Comparison of ENCODE assay signal across 13 cellular contexts in the genomic region with DNA sequence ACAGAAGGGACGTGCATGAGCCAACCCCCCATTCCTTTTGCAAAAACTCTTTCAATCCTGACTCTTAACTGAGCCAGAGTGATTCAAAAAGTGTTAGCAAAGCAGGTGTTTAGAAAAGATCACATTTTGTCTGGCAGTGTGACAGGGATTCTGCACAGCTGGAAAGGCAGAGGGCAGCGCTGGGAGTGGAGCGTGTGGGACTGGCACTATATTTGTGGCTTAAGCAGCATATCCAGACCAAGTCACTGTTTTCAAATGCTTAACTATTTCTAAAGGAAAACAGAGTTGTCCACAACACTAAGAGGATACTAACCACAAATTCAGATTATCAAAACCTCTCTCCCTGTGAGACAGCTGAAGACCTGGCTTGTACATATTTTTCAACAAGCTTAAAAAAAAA. TPM values are rescaled to one million over a fixed set of nuclear protein-coding genes. Genes with fewer than 3 reads are reported as not detected.
DNase-seq lines count a peak whose midpoint lies in the region; TF ChIP-seq lines count a peak whose summit lies in the region.
"Had no signal": no experiment of that assay in that cellular context is flagged by ENCODE, and none has a peak within 500 bp of the region (broad histone marks: within the 10 kb centered on the region; RNA-seq: fewer than 3 reads in every experiment).

No MANE protein-coding gene starts in this region.

- H3K4ac ChIP-seq in H9 (ENCODE audit: low read depth, low read length), result no peak overlapping the region

- no CpG with 5 or more reads among the region's 3 CpGs for WGBS in H9 (ENCODE audit: extremely low coverage, insufficient read length, low lambda C conversion rate)

- H2AK5ac ChIP-seq in H9 (ENCODE audit: insufficient read length, low read length), result no peak overlapping the region

- no peaks in the 10 kb centered on the region for H3K9me3 ChIP-seq in H9 (ENCODE audit: control insufficient read depth, low read depth, low read length)
- H3K9me3 ChIP-seq: A549, Caco-2 had no signal

- H2BK20ac ChIP-seq in H9 (ENCODE audit: low read depth, low read length, poor library complexity, severe bottlenecking), result no peak overlapping the region

- H3K14ac ChIP-seq in H9 (ENCODE audit: insufficient read depth, low read length), result no peak overlapping the region

- no peaks in the 10 kb centered on the region for H3K79me1 ChIP-seq in H9 (ENCODE audit: insufficient read depth, low read depth, low read length, poor library complexity, severe bottlenecking)

- no peak overlapping the region for H3K4me2 ChIP-seq in H9 (ENCODE audit: insufficient read depth, insufficient read length, low read length)
- H3K4me2 ChIP-seq: A549 had no signal

- H3K4me1 Mint-ChIP-seq in H9, result peaks cover 2 to 10% of the 10 kb centered on the region in 2 experiments; a peak in 2 of 4 replicates
- peaks cover 19% of the 10 kb centered on the region for H3K4me1 Mint-ChIP-seq in nephron progenitor cell
- H3K4me1 Mint-ChIP-seq: CD14-positive monocyte had no signal

- H2BK12ac ChIP-seq in H9 (ENCODE audit: insufficient read length, low read depth, low read length), result no peak overlapping the region

- no peak overlapping the region for H3K23ac ChIP-seq in H9 (ENCODE audit: insufficient read length, low read depth, low read length)

- H3K27ac ChIP-seq in H9 (ENCODE audit: insufficient read length, low read depth, low read length), result no peak overlapping the region
- H3K27ac ChIP-seq in angular gyrus (ENCODE audit: low read depth, low read length), result peak overlapping the region; percentile 4
- H3K27ac ChIP-seq in temporal lobe (ENCODE audit: low read depth, low read length), result peak overlapping the region; percentile 52
- H3K27ac ChIP-seq: A549 had no signal

- no peak overlapping the region for H3K9ac ChIP-seq in H9 (ENCODE audit: extremely low read depth, insufficient read length, low read length)

- no peak overlapping the region for H2AFZ ChIP-seq in H9 (ENCODE audit: low read length)

- no peaks in the 10 kb centered on the region for H3K23me2 ChIP-seq in H9 (ENCODE audit: insufficient read length, low read depth, low read length, poor library complexity, severe bottlenecking)

- H3K4me3 Mint-ChIP-seq in H9 (no peak overlapping the region), nephron progenitor cell (no peak overlapping the region)
- H3K4me3 Mint-ChIP-seq: CD14-positive monocyte; CD8-positive, alpha-beta T cell had no signal

- H2BK15ac ChIP-seq in H9 (ENCODE audit: low read depth, low read length), result no peak overlapping the region

- H2BK120ac ChIP-seq in H9 (ENCODE audit: low read depth, low read length, poor library complexity, severe bottlenecking), result no peak overlapping the region

- H3K27me3 ChIP-seq in H9 (ENCODE audit: insufficient read depth, low read length), result no peaks in the 10 kb centered on the region

- H3K9me3 Mint-ChIP-seq in H9 (no peaks in the 10 kb centered on the region), nephron progenitor cell (no peaks in the 10 kb centered on the region)
- H3K9me3 Mint-ChIP-seq: CD14-positive monocyte; CD8-positive, alpha-beta T cell had no signal

- no peaks in the 10 kb centered on the region for H4K20me1 ChIP-seq in H9 (ENCODE audit: control insufficient read depth, insufficient read depth, insufficient read length)

- no peak overlapping the region for H2BK5ac ChIP-seq in H9 (ENCODE audit: insufficient read length, low read length)

- DNase-seq in H9, result no peak
- no peak for DNase-seq in nephron progenitor cell
- no peak for DNase-seq in NCI-H146 (lab: John Stamatoyannopoulos, UW)
- DNase-seq in SW480 (ENCODE audit: low spot score), result no peak
- no peak for DNase-seq in DMS153 (lab: John Stamatoyannopoulos, UW)
- DNase-seq: Caco-2; CD8-positive, alpha-beta T cell; DMS53; GF-D8 had no signal

- no peaks in the 10 kb centered on the region for H3K4me1 ChIP-seq in H9 (ENCODE audit: insufficient read depth, low read length)
- H3K4me1 ChIP-seq: A549, Caco-2 had no signal

- peak overlapping the region in 2 of 3 experiments; percentile 62 to 79; a peak in 3 of 7 replicates for H3K27ac Mint-ChIP-seq in H9
- peak overlapping the region; percentile 21 for H3K27ac Mint-ChIP-seq in nephron progenitor cell
- H3K27ac Mint-ChIP-seq: CD8-positive, alpha-beta T cell had no signal

- H3K79me2 ChIP-seq in H9 (ENCODE audit: insufficient read depth, low read length), result no peaks in the 10 kb centered on the region

- no peak overlapping the region for H4K91ac ChIP-seq in H9 (ENCODE audit: insufficient read length, low read depth, low read length)

- no peak overlapping the region for H3K18ac ChIP-seq in H9 (ENCODE audit: insufficient read length, low read depth, low read length)

- H3K27me3 Mint-ChIP-seq in H9 (ENCODE audit: low read depth), result no peaks in the 10 kb centered on the region
- H3K27me3 Mint-ChIP-seq in nephron progenitor cell (ENCODE audit: low read depth, poor library complexity), result no peaks in the 10 kb centered on the region

- no peak overlapping the region for H3T11ph ChIP-seq in H9 (ENCODE audit: low read length)

- H4K5ac ChIP-seq in H9 (ENCODE audit: insufficient read length, low read depth, low read length), result no peak overlapping the region

- no peak for TF ChIP-seq CTCF in H9 (conservative IDR thresholded peaks at IDR 0.05)
- TF ChIP-seq CTCF in nephron progenitor cell (IDR thresholded peaks at IDR 0.05), result no peak

- no peak overlapping the region for H4K8ac ChIP-seq in H9 (replicated peaks; ENCODE audit: insufficient read length, low read depth, low read length)

- no peak overlapping the region for H3K56ac ChIP-seq in H9 (ENCODE audit: insufficient read length, low read depth, low read length)

- peaks cover 8 to 32% (median 23%) of the 10 kb centered on the region in 3 experiments; a peak in 6 of 7 replicates for H3K36me3 Mint-ChIP-seq in H9 (ENCODE audit: insufficient read depth in 1 of 3, low read depth in 3 of 3)
- H3K36me3 Mint-ChIP-seq in nephron progenitor cell (ENCODE audit: low read depth), result peaks cover 56% of the 10 kb centered on the region
- H3K36me3 Mint-ChIP-seq: CD8-positive, alpha-beta T cell had no signal

RNA-seq across cellular contexts. Expression of a gene that starts 19.0 kb away (rescaled TPM):
- total RNA-seq in H9 (2021) (12.3 and 13.6 TPM in 2 replicates), temporal lobe (13.0 TPM)
